7 cellular contexts compared by ENCODE assay signal in the genomic region with DNA sequence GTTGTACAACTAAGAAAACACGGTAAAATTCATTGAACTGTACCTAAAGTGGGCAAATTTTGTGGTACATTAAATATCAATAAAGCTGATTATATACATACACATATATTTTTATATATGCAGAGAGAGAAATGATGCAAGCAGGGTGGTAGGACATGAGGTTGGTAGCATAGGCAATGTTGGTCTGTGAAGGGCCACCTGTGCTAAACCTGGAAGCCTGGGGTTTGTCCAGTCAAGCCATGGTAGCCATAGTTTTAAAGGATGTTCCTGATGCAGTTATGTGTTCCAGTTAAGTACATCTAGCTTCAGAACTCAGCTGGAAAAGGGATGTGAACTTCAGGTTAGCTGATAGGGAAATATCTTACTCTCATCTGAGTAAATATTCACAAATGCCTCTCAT.
A peak's percentile ranks its signal among the peaks of the same experiment; 100 is the strongest.
DNase-seq lines count a peak whose midpoint lies in the region; ATAC-seq and TF ChIP-seq lines count a peak whose summit lies in the region.

No MANE protein-coding gene starts in this region.

- peak overlapping the region; percentile 94 for H3K4me2 ChIP-seq in HCT116 (ENCODE audit: low read length)

- TF ChIP-seq CTCF in CD4-positive, alpha-beta T cell (IDR thresholded peaks at IDR 0.05), result no peak
- no peak for TF ChIP-seq CTCF in HCT116 (IDR thresholded peaks at IDR 0.05 in 2 of 3, conservative IDR thresholded peaks at IDR 0.05 in 1 of 3; ENCODE audit: borderline replicate concordance in 1 of 3, insufficient read depth in 1 of 3, low read depth in 2 of 3, low read length in 2 of 3)
- TF ChIP-seq CTCF in coronary artery (IDR thresholded peaks at IDR 0.05), result no peak

- no peak for ATAC-seq in CD4-positive, alpha-beta T cell (ENCODE audit: poor library complexity)
- no peak for ATAC-seq in HCT116
- ATAC-seq in naive thymus-derived CD8-positive, alpha-beta T cell, result no peak
- ATAC-seq in HG03039 (IDR thresholded peaks at IDR 0.05; ENCODE audit: unreplicated experiment), result no peak

- H3K27me3 Mint-ChIP-seq in CD4-positive, alpha-beta T cell, result no peaks in the 10 kb centered on the region
- H3K27me3 Mint-ChIP-seq in activated T-helper 1 cell treated with anti-CD3 and anti-CD28 coated beads, Interleukin-12 subunit alpha, Interleukin-12 subunit beta, Interleukin-2, Interleukin-4 antibody, amounts not matched to agents 30 ng/mL and 10 ng/mL and 1 ng/mL, durations not matched to agents 14 hours and 24 hours and 36 hours (ENCODE audit: insufficient read depth), result peaks cover 2% of the 10 kb centered on the region
- H3K27me3 Mint-ChIP-seq in naive thymus-derived CD8-positive, alpha-beta T cell, result peaks cover 0 to 2% (median 0%) of the 10 kb centered on the region in 5 donors

- peak overlapping the region; percentile 60 to 81; a peak in 2 of 4 replicates for H3K4me3 ChIP-seq in HCT116 (replicated peaks in 1 of 2; ENCODE audit: low read depth in 1 of 2, low read length in 2 of 2)
- H3K4me3 ChIP-seq in coronary artery, result no peak overlapping the region

- peaks cover 28% of the 10 kb centered on the region for H3K36me3 Mint-ChIP-seq in CD4-positive, alpha-beta T cell (ENCODE audit: low read depth)
- peaks cover 2% of the 10 kb centered on the region for H3K36me3 Mint-ChIP-seq in activated T-helper 1 cell treated with anti-CD3 and anti-CD28 coated beads, Interleukin-12 subunit alpha, Interleukin-12 subunit beta, Interleukin-2, Interleukin-4 antibody, amounts not matched to agents 30 ng/mL and 10 ng/mL and 1 ng/mL, durations not matched to agents 14 hours and 24 hours and 36 hours (ENCODE audit: low read depth)
- H3K36me3 Mint-ChIP-seq in naive thymus-derived CD8-positive, alpha-beta T cell, result no peaks in the 10 kb centered on the region

- peaks cover 53% of the 10 kb centered on the region for H3K4me1 Mint-ChIP-seq in CD4-positive, alpha-beta T cell (ENCODE audit: low read depth)
- H3K4me1 Mint-ChIP-seq in activated T-helper 1 cell treated with anti-CD3 and anti-CD28 coated beads, Interleukin-12 subunit alpha, Interleukin-12 subunit beta, Interleukin-2, Interleukin-4 antibody, amounts not matched to agents 30 ng/mL and 10 ng/mL and 1 ng/mL, durations not matched to agents 14 hours and 24 hours and 36 hours (ENCODE audit: low read depth), result peaks cover 71% of the 10 kb centered on the region
- H3K4me1 Mint-ChIP-seq in naive thymus-derived CD8-positive, alpha-beta T cell, result peaks cover 18 to 46% (median 45%) of the 10 kb centered on the region in 4 donors

- DNase-seq in CD4-positive, alpha-beta T cell, result no peak
- no peak for DNase-seq in HCT116 (ENCODE audit: low read depth, low spot score)
- no peak for DNase-seq in activated T-helper 1 cell treated with anti-CD3 and anti-CD28 coated beads, Interleukin-12 subunit alpha, Interleukin-12 subunit beta, Interleukin-2, Interleukin-4 antibody, amounts not matched to agents 30 ng/mL and 10 ng/mL and 1 ng/mL, durations not matched to agents 14 hours and 24 hours and 36 hours (ENCODE audit: low spot score)
- DNase-seq in naive thymus-derived CD8-positive, alpha-beta T cell, result no peak
- DNase-seq in hypothalamus (lab: John Stamatoyannopoulos, UW), result no peak
- no peak for DNase-seq in coronary artery (ENCODE audit: low spot score)

- no peak for TF ChIP-seq RAD21 in HCT116 (IDR thresholded peaks at IDR 0.05; ENCODE audit: low read depth)

- intact Hi-C loops in CD4-positive, alpha-beta T cell (cut with DNase I, micrococcal nuclease), result loop anchor here (5.0 to 10.0 kb wide), 4 partner anchors 60 to 1872 kb away; partner anchors contain the start of genes ZNF184 (in 2 of the 2) and TRIM38 (in 1 of the 2)
- intact Hi-C loops in HCT116 (cut with micrococcal nuclease), result no loop called here
- intact Hi-C loops in activated T-helper 1 cell treated with anti-CD3 and anti-CD28 coated beads, Interleukin-12 subunit alpha, Interleukin-12 subunit beta, Interleukin-2, Interleukin-4 antibody, amounts not matched to agents 30 ng/mL and 10 ng/mL and 1 ng/mL, durations not matched to agents 14 hours and 24 hours and 36 hours (cut with micrococcal nuclease), result loop anchor here (5.0 to 10.0 kb wide), 5 partner anchors 250 to 1732 kb away; partner anchors contain the start of genes HMGN4 and ZNF184

- CTCF ChIA-PET in CD4-positive, alpha-beta T cell (lab: Charles Lee), result interaction anchor here (1.2 to 8.9 kb wide), 4 partner anchors 10 to 213 kb away, joined by 3 to 62 read pairs (median 4); a partner anchor contains a TSS
- CTCF ChIA-PET in HCT116 (lab: Charles Lee), result interaction anchor here (1.0 to 2.0 kb wide), 2 partner anchors 30 to 77 kb away, joined by 3 to 5 read pairs; no protein-coding TSS in a partner anchor

- H3K4me1 ChIP-seq in HCT116 (ENCODE audit: control insufficient read depth in 1 of 2, insufficient read depth in 2 of 2, low read length in 2 of 2), result peaks cover 27 to 69% of the 10 kb centered on the region in 2 experiments

- H3K9me3 ChIP-seq in CD4-positive, alpha-beta T cell (ENCODE audit: control insufficient read depth, low read length), result no peaks in the 10 kb centered on the region
- H3K9me3 ChIP-seq in HCT116 (ENCODE audit: control insufficient read depth in 1 of 2, insufficient read depth in 1 of 2, low read depth in 1 of 2, low read length in 2 of 2), result no peaks in the 10 kb centered on the region

- no peak overlapping the region for H3K27ac ChIP-seq in CD4-positive, alpha-beta T cell (ENCODE audit: low read depth, low read length)
- peak overlapping the region; percentile 93; the same call in 1 of the 2 replicates for H3K27ac ChIP-seq in HCT116 (ENCODE audit: low read depth, low read length)
- H3K27ac ChIP-seq in coronary artery, result peak overlapping the region in 1 of 2 donors; percentile 33

- H4K20me1 ChIP-seq in HCT116 (ENCODE audit: insufficient read depth), result no peaks in the 10 kb centered on the region

- no peaks in the 10 kb centered on the region for H3K9me3 Mint-ChIP-seq in CD4-positive, alpha-beta T cell
- H3K9me3 Mint-ChIP-seq in activated T-helper 1 cell treated with anti-CD3 and anti-CD28 coated beads, Interleukin-12 subunit alpha, Interleukin-12 subunit beta, Interleukin-2, Interleukin-4 antibody, amounts not matched to agents 30 ng/mL and 10 ng/mL and 1 ng/mL, durations not matched to agents 14 hours and 24 hours and 36 hours, result peaks cover 6% of the 10 kb centered on the region
- peaks cover 0 to 10% (median 0%) of the 10 kb centered on the region in 9 donors for H3K9me3 Mint-ChIP-seq in naive thymus-derived CD8-positive, alpha-beta T cell

- H2AFZ ChIP-seq in HCT116 (ENCODE audit: low read depth, low read length, poor library complexity, severe bottlenecking), result no peak overlapping the region

- no peaks in the 10 kb centered on the region for H3K79me2 ChIP-seq in HCT116 (ENCODE audit: insufficient read depth, low read length)

- BruUV-seq in HCT116 (replicated peaks; lab: Mats Ljungman, UMichigan), result no TSS peak

- no peaks in the 10 kb centered on the region for H3K27me3 ChIP-seq in CD4-positive, alpha-beta T cell (ENCODE audit: control insufficient read depth, insufficient read depth, low read length)
- no peaks in the 10 kb centered on the region for H3K27me3 ChIP-seq in HCT116 (ENCODE audit: insufficient read depth, low read length)

- H3K36me3 ChIP-seq in HCT116 (ENCODE audit: control insufficient read depth in 1 of 2, insufficient read depth in 2 of 2, low read length in 2 of 2), result no peaks in the 10 kb centered on the region

- H3K9ac ChIP-seq in HCT116 (ENCODE audit: low read length), result peak overlapping the region; percentile 93

- POLR2A ChIA-PET in CD4-positive, alpha-beta T cell (lab: Charles Lee), result interaction anchor here (0.5 to 5.7 kb wide), 27 partner anchors 11 to 1871 kb away, joined by 3 to 357 read pairs (median 44); partner anchors contain the start of gene TRIM38
- POLR2A ChIA-PET in HCT116 (lab: Charles Lee), result interaction anchor here (0.8 to 6.0 kb wide), 16 partner anchors 9 to 1870 kb away, joined by 3 to 227 read pairs (median 20); partner anchors contain the start of gene HFE
- POLR2A ChIA-PET in naive thymus-derived CD8-positive, alpha-beta T cell (lab: Charles Lee), result interaction anchor here (0.7 to 16.7 kb wide), 18 partner anchors 7 to 1850 kb away, joined by 3 to 748 read pairs (median 22); partner anchors contain the start of gene HFE

- H3K4me3 Mint-ChIP-seq in CD4-positive, alpha-beta T cell, result peak overlapping the region; percentile 95
- H3K4me3 Mint-ChIP-seq in activated T-helper 1 cell treated with anti-CD3 and anti-CD28 coated beads, Interleukin-12 subunit alpha, Interleukin-12 subunit beta, Interleukin-2, Interleukin-4 antibody, amounts not matched to agents 30 ng/mL and 10 ng/mL and 1 ng/mL, durations not matched to agents 14 hours and 24 hours and 36 hours, result peak overlapping the region; percentile 98
- peak overlapping the region in 5 of 10 donors; percentile 12 to 100 (median 85) for H3K4me3 Mint-ChIP-seq in naive thymus-derived CD8-positive, alpha-beta T cell

- RAD21 ChIA-PET in HCT116 (lab: Charles Lee; ENCODE audit: low non-redundant PET in 1 of 2, low total read pairs in 2 of 2, uncharacterized antibody in 2 of 2, unreplicated experiment in 2 of 2), result no interaction called here

- H3K27ac Mint-ChIP-seq in CD4-positive, alpha-beta T cell, result peak overlapping the region; percentile 97
- peak overlapping the region; percentile 100 for H3K27ac Mint-ChIP-seq in activated T-helper 1 cell treated with anti-CD3 and anti-CD28 coated beads, Interleukin-12 subunit alpha, Interleukin-12 subunit beta, Interleukin-2, Interleukin-4 antibody, amounts not matched to agents 30 ng/mL and 10 ng/mL and 1 ng/mL, durations not matched to agents 14 hours and 24 hours and 36 hours
- peak overlapping the region; percentile 93 to 100 (median 100) for H3K27ac Mint-ChIP-seq in naive thymus-derived CD8-positive, alpha-beta T cell

- no peak for TF ChIP-seq POLR2A in HCT116 (IDR thresholded peaks at IDR 0.05; ENCODE audit: borderline replicate concordance, extremely low read depth, insufficient read depth, insufficient read length)

- no peaks in the 10 kb centered on the region for H3K9me2 ChIP-seq in HCT116 (ENCODE audit: insufficient read depth)

TF ChIP-seq in HCT116, 20 proteins besides CTCF, POLR2A, EP300 and RAD21 (continues in another document):
- TF ChIP-seq EGR1 (IDR thresholded peaks at IDR 0.05; ENCODE audit: low read depth) (no peak), EZH2phosphoT487 (IDR thresholded peaks at IDR 0.05; ENCODE audit: borderline replicate concordance) (no peak), ZNF274 (IDR thresholded peaks at IDR 0.05; ENCODE audit: low read depth, low read length) (no peak), ELF1 (IDR thresholded peaks at IDR 0.05; ENCODE audit: borderline replicate concordance, low read depth) (no peak), ATF3 (IDR thresholded peaks at IDR 0.05) (no peak), EZH2 (IDR thresholded peaks at IDR 0.05) (no peak)
- TF ChIP-seq, protein P1, sequence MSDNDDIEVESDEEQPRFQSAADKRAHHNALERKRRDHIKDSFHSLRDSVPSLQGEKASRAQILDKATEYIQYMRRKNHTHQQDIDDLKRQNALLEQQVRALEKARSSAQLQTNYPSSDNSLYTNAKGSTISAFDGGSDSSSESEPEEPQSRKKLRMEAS (IDR thresholded peaks at IDR 0.05), result no peak
